Comparison of ENCODE assay signal across 15 cellular contexts in genomic region chr9:120856700-120857099, GRCh38. TPM values are rescaled to one million over a fixed set of nuclear protein-coding genes. Genes with fewer than 3 reads are reported as not detected.
DNase-seq lines count a peak whose midpoint lies in the region; ATAC-seq and TF ChIP-seq lines count a peak whose summit lies in the region.
"Had no signal": no experiment of that assay in that cellular context is flagged by ENCODE, and none has a peak within 500 bp of the region (broad histone marks: within the 10 kb centered on the region; RNA-seq: fewer than 3 reads in every experiment).

No MANE protein-coding gene starts in this region.

- no peak overlapping the region for H3K4me3 ChIP-seq in CD8-positive, alpha-beta T cell (ENCODE audit: low read depth, low read length)
- no peak overlapping the region for H3K4me3 ChIP-seq in colonic mucosa
- H3K4me3 ChIP-seq: gastrocnemius medialis, ovary had no signal

- no peak overlapping the region for H3K4me3 Mint-ChIP-seq in CD8-positive, alpha-beta T cell
- no peak overlapping the region for H3K4me3 Mint-ChIP-seq in natural killer cell
- H3K4me3 Mint-ChIP-seq: activated B cell treated with CpG ODN at 0.5 μM for 24 hours, immature natural killer cell had no signal

- H3K27ac Mint-ChIP-seq in CD8-positive, alpha-beta T cell, result peak overlapping the region; percentile 72
- H3K27ac Mint-ChIP-seq in natural killer cell, result no peak overlapping the region
- H3K27ac Mint-ChIP-seq: activated B cell treated with CpG ODN at 0.5 μM for 24 hours had no signal

- peaks cover 79% of the 10 kb centered on the region for H3K36me3 Mint-ChIP-seq in CD8-positive, alpha-beta T cell
- H3K36me3 Mint-ChIP-seq in natural killer cell, result peaks cover 9% of the 10 kb centered on the region

- H3K27ac ChIP-seq in CD8-positive, alpha-beta T cell (ENCODE audit: low read depth, low read length), result no peak overlapping the region
- no peak overlapping the region for H3K27ac ChIP-seq in colonic mucosa
- H3K27ac ChIP-seq: gastrocnemius medialis, ovary had no signal

- peak; percentile 33 to 51 for DNase-seq in NCI-H2081 (lab: John Stamatoyannopoulos, UW)
- no peak for DNase-seq in NCI-H2081 treated with DMSO at 0.1 percent for 48 hours (lab: John Stamatoyannopoulos, UW)
- DNase-seq in CD8-positive, alpha-beta T cell, result no peak
- peak; percentile 45 for DNase-seq in NCI-H2196 treated with DMSO at 0.1 percent for 48 hours (lab: John Stamatoyannopoulos, UW; ENCODE audit: unreplicated experiment)
- DNase-seq in colonic mucosa, result peak; percentile 75
- no peak for DNase-seq in natural killer cell
- DNase-seq in GM13976 (ENCODE audit: low spot score), result no peak
- DNase-seq: activated B cell treated with CpG ODN at 0.5 μM for 24 hours; effector memory CD4-positive, alpha-beta T cell; gastrocnemius medialis; immature natural killer cell; midbrain; MV-4-11; ovary had no signal

- intact Hi-C loops in CD8-positive, alpha-beta T cell (cut with DNase I, micrococcal nuclease), result no loop called here
- intact Hi-C loops in colonic mucosa (cut with DNase I) (no loop called here), natural killer cell (cut with micrococcal nuclease) (no loop called here)

- H3K27me3 ChIP-seq in CD8-positive, alpha-beta T cell (ENCODE audit: insufficient read depth, low read length), result no peaks in the 10 kb centered on the region
- no peaks in the 10 kb centered on the region for H3K27me3 ChIP-seq in colonic mucosa
- H3K27me3 ChIP-seq: gastrocnemius medialis, ovary had no signal

- H3K9ac ChIP-seq in colonic mucosa (ENCODE audit: low read depth in 2 of 2, low read length in 2 of 2), result no peak overlapping the region

- ATAC-seq in CD8-positive, alpha-beta T cell, result no peak
- ATAC-seq in GM18517 (IDR thresholded peaks at IDR 0.05; ENCODE audit: unreplicated experiment) (no peak), natural killer cell (no peak)
- ATAC-seq: gastrocnemius medialis had no signal

- no peaks in the 10 kb centered on the region for H3K4me1 ChIP-seq in CD8-positive, alpha-beta T cell (ENCODE audit: insufficient read depth, low read length)
- no peaks in the 10 kb centered on the region for H3K4me1 ChIP-seq in colonic mucosa
- H3K4me1 ChIP-seq: gastrocnemius medialis had no signal

- H3K27me3 Mint-ChIP-seq in CD8-positive, alpha-beta T cell (ENCODE audit: low read depth), result no peaks in the 10 kb centered on the region
- H3K27me3 Mint-ChIP-seq in natural killer cell (ENCODE audit: low read depth in 2 of 2), result no peaks in the 10 kb centered on the region
- H3K27me3 Mint-ChIP-seq: activated B cell treated with CpG ODN at 0.5 μM for 24 hours had no signal

- no peaks in the 10 kb centered on the region for H3K9me3 Mint-ChIP-seq in CD8-positive, alpha-beta T cell
- no peaks in the 10 kb centered on the region for H3K9me3 Mint-ChIP-seq in natural killer cell
- H3K9me3 Mint-ChIP-seq: activated B cell treated with CpG ODN at 0.5 μM for 24 hours, immature natural killer cell had no signal

- peaks cover 37% of the 10 kb centered on the region for H3K36me3 ChIP-seq in CD8-positive, alpha-beta T cell (ENCODE audit: insufficient read depth, low read length)
- no peaks in the 10 kb centered on the region for H3K36me3 ChIP-seq in colonic mucosa
- H3K36me3 ChIP-seq: ovary had no signal

- H3K4me1 Mint-ChIP-seq in CD8-positive, alpha-beta T cell (ENCODE audit: low read depth), result peaks cover 22% of the 10 kb centered on the region
- peaks cover 0 to 4% of the 10 kb centered on the region in 2 donors for H3K4me1 Mint-ChIP-seq in natural killer cell

- POLR2A ChIA-PET in CD8-positive, alpha-beta T cell (lab: Charles Lee), result interaction anchor here (0.6 to 3.2 kb wide), 5 partner anchors 8 to 12 kb away, joined by 3 to 14 read pairs (median 8); no protein-coding TSS in a partner anchor

- CTCF ChIA-PET in CD8-positive, alpha-beta T cell (lab: Charles Lee), result interaction anchor here (1.0 to 1.8 kb wide), 4 partner anchors 9 to 80 kb away, joined by 3 to 10 read pairs (median 3); no protein-coding TSS in a partner anchor

- H3K9me3 ChIP-seq in CD8-positive, alpha-beta T cell (ENCODE audit: low read length), result no peaks in the 10 kb centered on the region
- H3K9me3 ChIP-seq in colonic mucosa, result no peaks in the 10 kb centered on the region
- H3K9me3 ChIP-seq: gastrocnemius medialis, ovary had no signal

- no peak for TF ChIP-seq CTCF in CD8-positive, alpha-beta T cell (IDR thresholded peaks at IDR 0.05)
- no peak for TF ChIP-seq CTCF in colonic mucosa (IDR thresholded peaks at IDR 0.05)
- no peak for TF ChIP-seq CTCF in natural killer cell (IDR thresholded peaks at IDR 0.05)
- TF ChIP-seq CTCF in GM13976 (IDR thresholded peaks at IDR 0.05; ENCODE audit: borderline replicate concordance, control extremely low read depth, extremely low read depth, insufficient read depth, missing control alignments), result no peak

- in situ Hi-C loops in GM13976 (cut with MboI; ENCODE audit: low sequenced_read_pairs, unreplicated experiment), result no loop called here

RNA-seq across cellular contexts. Expression of gene PSMD5, which starts 14.0 kb away (rescaled TPM):
- 10 to 100 TPM; 38.5 to 58.2 TPM for total RNA-seq in CD8-positive, alpha-beta T cell
- total RNA-seq in colonic mucosa (10 to 100 TPM; 33.2 to 60.2 TPM), natural killer cell (10 to 100 TPM; 24.6 to 41.2 (median 37.1) TPM)

RNA-seq across cellular contexts. Expression of gene PHF19, which starts 20.3 kb away (rescaled TPM):
- 10 to 100 TPM; 47.3 to 48.5 TPM for total RNA-seq in CD8-positive, alpha-beta T cell
- 10 to 100 TPM; 23.8 to 50.3 TPM for total RNA-seq in colonic mucosa
- total RNA-seq in natural killer cell, result 10 to 100 TPM; 34.1 to 54.0 (median 47.8) TPM

Comparison
In these comparisons a context has a peak if more than half of its experiments do, and no peak if none do; other contexts are left out.
1. DNase-seq: peak in NCI-H2081 (2 of 2), NCI-H2196 treated with DMSO at 0.1 percent for 48 hours (single experiment) and colonic mucosa (single experiment); none in NCI-H2081 treated with DMSO at 0.1 percent for 48 hours (single experiment), CD8-positive, alpha-beta T cell (0 of 7), natural killer cell (single experiment) and GM13976 (single experiment).